In the genomic region with DNA sequence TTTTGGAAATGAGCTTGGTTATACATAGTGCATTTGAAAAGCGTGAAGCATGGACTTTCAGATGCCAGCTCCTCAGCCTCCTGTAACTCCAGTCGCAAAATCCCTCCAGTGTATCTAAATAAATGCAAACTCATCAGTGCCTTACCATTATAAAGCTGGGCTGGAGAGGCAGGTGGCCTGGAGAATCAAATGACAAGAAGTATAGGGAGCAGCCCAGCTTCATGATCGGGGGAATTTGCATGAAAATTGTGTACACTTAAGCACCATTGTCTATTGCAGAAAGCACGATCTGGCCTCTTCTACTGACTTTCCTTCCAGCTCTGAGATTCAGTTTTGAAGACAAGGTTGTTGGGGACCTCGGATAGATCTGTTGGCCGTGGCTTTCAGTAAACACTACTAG, we compare ENCODE assay signal across 23 cellular contexts.
A peak's percentile ranks its signal among the peaks of the same experiment; 100 is the strongest.
DNase-seq lines count a peak whose midpoint lies in the region; ATAC-seq and TF ChIP-seq lines count a peak whose summit lies in the region.
"Had no signal": no experiment of that assay in that cellular context is flagged by ENCODE, and none has a peak within 500 bp of the region (broad histone marks: within the 10 kb centered on the region; RNA-seq: fewer than 3 reads in every experiment).

No MANE protein-coding gene starts in this region.

- no peak for TF ChIP-seq CTCF in A673 (conservative IDR thresholded peaks at IDR 0.05; ENCODE audit: low read depth, low read length)
- TF ChIP-seq CTCF in CD4-positive, alpha-beta T cell (IDR thresholded peaks at IDR 0.05): no peak
- no peak for TF ChIP-seq CTCF in endothelial cell (IDR thresholded peaks at IDR 0.05; ENCODE audit: unreplicated experiment)

- DNase-seq in A673 (ENCODE audit: low spot score) (no peak), NCI-H526 treated with DMSO at 0.1 percent for 48 hours (lab: John Stamatoyannopoulos, UW) (peak; percentile 94), mesendoderm (no peak), endothelial cell (ENCODE audit: low spot score) (no peak), SIG-M5 treated with dmso at 0.1 percent for 504 hours (lab: John Stamatoyannopoulos, UW; ENCODE audit: unreplicated experiment) (no peak)
- no peak for DNase-seq in CD4-positive, alpha-beta T cell
- DNase-seq: activated CD4-positive, alpha-beta T cell treated with anti-CD3 and anti-CD28 coated beads, Interleukin-2, amount 10 ng/mL, durations not matched to agents 24 days and 14 days; activated T-cell treated with anti-CD3 and anti-CD28 coated beads, Interleukin-2, amount 50 U/mL, for 24 hours; CD8-positive, alpha-beta memory T cell; effector CD8-positive, alpha-beta T cell; NCI-H1092 treated with DMSO at 0.1 percent for 48 hours; NCI-H187; NCI-H2227 treated with DMSO at 0.1 percent for 48 hours; psoas muscle; RPMI8226; stimulated activated CD4-positive, alpha-beta T cell treated with anti-CD3 and anti-CD28 coated beads, Interleukin-15, amount 100 ng/mL, for 24 hours; stimulated activated naive CD4-positive, alpha-beta T cell had no signal

- H3K9ac ChIP-seq in iPS-18a (ENCODE audit: low read length) (no peak overlapping the region), mesendoderm (ENCODE audit: low read length) (no peak overlapping the region)
- H3K9ac ChIP-seq: GM23248 had no signal

- intact Hi-C loops in A673 (cut with micrococcal nuclease; ENCODE audit: unreplicated experiment): no loop called here
- intact Hi-C loops in CD4-positive, alpha-beta T cell (cut with DNase I, micrococcal nuclease): no loop called here

- no peak overlapping the region for H2BK120ac ChIP-seq in mesendoderm (ENCODE audit: low read depth, low read length)

- no peak overlapping the region for H2AK5ac ChIP-seq in mesendoderm (ENCODE audit: low read length)

- H3K23ac ChIP-seq in mesendoderm (ENCODE audit: low read length): no peak overlapping the region

- H3K9me3 ChIP-seq in A673 (ENCODE audit: low read depth, low read length, poor library complexity, severe bottlenecking) (no peaks in the 10 kb centered on the region), iPS-18a (ENCODE audit: control insufficient read depth, low read depth, low read length) (no peaks in the 10 kb centered on the region)
- H3K9me3 ChIP-seq in CD4-positive, alpha-beta T cell (ENCODE audit: control insufficient read depth, low read length): no peaks in the 10 kb centered on the region
- H3K9me3 ChIP-seq: psoas muscle, suprapubic skin had no signal

- CTCF ChIA-PET in A673 (lab: Charles Lee): no interaction called here
- CTCF ChIA-PET in CD4-positive, alpha-beta T cell (lab: Charles Lee): interaction anchor here (0.9 to 1.7 kb wide), 2 partner anchors 8 to 201 kb away, joined by 3 to 4 read pairs; no protein-coding TSS in a partner anchor

- H3K4me2 ChIP-seq in mesendoderm (ENCODE audit: low read length): no peak overlapping the region

- H4K8ac ChIP-seq in mesendoderm (ENCODE audit: low read depth, low read length): no peak overlapping the region

- no peak overlapping the region for H3K18ac ChIP-seq in mesendoderm (ENCODE audit: low read length)

- H2BK15ac ChIP-seq in mesendoderm (replicated peaks; ENCODE audit: low read depth): no peak overlapping the region

- H3K79me2 ChIP-seq in mesendoderm (ENCODE audit: control insufficient read depth, insufficient read depth, low read length): peaks cover 98% of the 10 kb centered on the region

- no peaks in the 10 kb centered on the region for H3K27me3 Mint-ChIP-seq in CD4-positive, alpha-beta T cell
- H3K27me3 Mint-ChIP-seq in endothelial cell (ENCODE audit: unreplicated experiment): peaks cover 9% of the 10 kb centered on the region
- H3K27me3 Mint-ChIP-seq: activated CD4-positive, alpha-beta T cell treated with anti-CD3 and anti-CD28 coated beads, Interleukin-2, amount 10 ng/mL, durations not matched to agents 24 days and 14 days; activated T-cell treated with anti-CD3 and anti-CD28 coated beads, Interleukin-2, amount 50 U/mL, for 24 hours had no signal

- no peak overlapping the region for H3K56ac ChIP-seq in mesendoderm (ENCODE audit: low read length)

- H3K27ac ChIP-seq in A673 (ENCODE audit: low read depth, low read length, poor library complexity, severe bottlenecking): peak overlapping the region; percentile 15
- H3K27ac ChIP-seq in CD4-positive, alpha-beta T cell (ENCODE audit: low read depth, low read length): no peak overlapping the region
- H3K27ac ChIP-seq in iPS-18a (ENCODE audit: low read length): no peak overlapping the region
- no peak overlapping the region for H3K27ac ChIP-seq in mesendoderm (ENCODE audit: low read depth, low read length)
- H3K27ac ChIP-seq: GM23248, suprapubic skin, VCaP had no signal

- H3K36me3 ChIP-seq in A673 (ENCODE audit: insufficient read depth, low read length, poor library complexity, severe bottlenecking) (no peaks in the 10 kb centered on the region), iPS-18a (ENCODE audit: control insufficient read depth, low read depth, low read length) (no peaks in the 10 kb centered on the region), mesendoderm (ENCODE audit: control insufficient read depth, insufficient read depth, low read length) (no peaks in the 10 kb centered on the region)
- H3K36me3 ChIP-seq: suprapubic skin had no signal

- ATAC-seq in CD4-positive, alpha-beta T cell (ENCODE audit: poor library complexity): no peak
- ATAC-seq: psoas muscle had no signal

- peaks cover 59% of the 10 kb centered on the region for H3K79me1 ChIP-seq in mesendoderm (ENCODE audit: low read length)

- peaks cover 23% of the 10 kb centered on the region for H3K4me1 ChIP-seq in A673 (ENCODE audit: insufficient read depth, low read length, poor library complexity, severe bottlenecking)
- H3K4me1 ChIP-seq in iPS-18a (ENCODE audit: control insufficient read depth, low read depth, low read length): peaks cover 42% of the 10 kb centered on the region
- peaks cover 27% of the 10 kb centered on the region for H3K4me1 ChIP-seq in mesendoderm (ENCODE audit: control insufficient read depth, low read depth, low read length)

- H3K27ac Mint-ChIP-seq in CD4-positive, alpha-beta T cell: peak overlapping the region; percentile 4
- no peak overlapping the region for H3K27ac Mint-ChIP-seq in endothelial cell (ENCODE audit: unreplicated experiment)
- H3K27ac Mint-ChIP-seq: activated CD4-positive, alpha-beta T cell treated with anti-CD3 and anti-CD28 coated beads, Interleukin-2, amount 10 ng/mL, durations not matched to agents 24 days and 14 days; CD8-positive, alpha-beta memory T cell; IgD-negative memory B cell; memory B cell had no signal

- H3K4me3 Mint-ChIP-seq in CD4-positive, alpha-beta T cell: no peak overlapping the region
- no peak overlapping the region for H3K4me3 Mint-ChIP-seq in endothelial cell (ENCODE audit: unreplicated experiment)
- H3K4me3 Mint-ChIP-seq: activated CD4-positive, alpha-beta T cell treated with anti-CD3 and anti-CD28 coated beads, Interleukin-2, amount 10 ng/mL, durations not matched to agents 24 days and 14 days; activated T-cell treated with anti-CD3 and anti-CD28 coated beads, Interleukin-2, amount 50 U/mL, for 24 hours; memory B cell had no signal

- no peak overlapping the region for H3K4ac ChIP-seq in mesendoderm (ENCODE audit: low read depth, low read length)

- POLR2A ChIA-PET in A673 (lab: Charles Lee; ENCODE audit: low non-redundant PET): no interaction called here
- POLR2A ChIA-PET in CD4-positive, alpha-beta T cell (lab: Charles Lee): no interaction called here

- WGBS in mesendoderm (ENCODE audit: extremely low coverage, insufficient coverage, low lambda C conversion rate): no CpG with 5 or more reads among the region's 6 CpGs

- H3K27me3 ChIP-seq in A673 (replicated peaks; ENCODE audit: insufficient read depth, low read depth, low read length, poor library complexity): no peaks in the 10 kb centered on the region
- H3K27me3 ChIP-seq in CD4-positive, alpha-beta T cell (ENCODE audit: control insufficient read depth, insufficient read depth, low read length): no peaks in the 10 kb centered on the region
- H3K27me3 ChIP-seq in iPS-18a (ENCODE audit: control insufficient read depth, insufficient read depth, low read length): no peaks in the 10 kb centered on the region
- H3K27me3 ChIP-seq in mesendoderm (ENCODE audit: insufficient read depth, low read length, poor library complexity): no peaks in the 10 kb centered on the region
- H3K27me3 ChIP-seq: suprapubic skin had no signal

- no peaks in the 10 kb centered on the region for H3K36me3 Mint-ChIP-seq in CD4-positive, alpha-beta T cell (ENCODE audit: low read depth)
- H3K36me3 Mint-ChIP-seq in endothelial cell (ENCODE audit: low read depth, unreplicated experiment): peaks cover 3% of the 10 kb centered on the region
- H3K36me3 Mint-ChIP-seq: CD8-positive, alpha-beta memory T cell; memory B cell had no signal

- H2BK5ac ChIP-seq in mesendoderm (ENCODE audit: low read length): no peak overlapping the region

- peaks cover 96% of the 10 kb centered on the region for H3K4me1 Mint-ChIP-seq in CD4-positive, alpha-beta T cell (ENCODE audit: low read depth)
- H3K4me1 Mint-ChIP-seq in endothelial cell (ENCODE audit: unreplicated experiment): peaks cover 73% of the 10 kb centered on the region

- no TSS peak for BruUV-seq in A673 (replicated peaks; lab: Mats Ljungman, UMichigan)

- H3K9me3 Mint-ChIP-seq in CD4-positive, alpha-beta T cell: no peaks in the 10 kb centered on the region
- H3K9me3 Mint-ChIP-seq in endothelial cell (ENCODE audit: unreplicated experiment): no peaks in the 10 kb centered on the region
- H3K9me3 Mint-ChIP-seq: activated CD4-positive, alpha-beta T cell treated with anti-CD3 and anti-CD28 coated beads, Interleukin-2, amount 10 ng/mL, durations not matched to agents 24 days and 14 days; activated T-cell treated with anti-CD3 and anti-CD28 coated beads, Interleukin-2, amount 50 U/mL, for 24 hours; memory B cell had no signal

- H4K5ac ChIP-seq in mesendoderm (ENCODE audit: low read length): no peak overlapping the region

- H3K4me3 ChIP-seq in A673 (ENCODE audit: low read depth, low read length, poor library complexity, severe bottlenecking): no peak overlapping the region
- H3K4me3 ChIP-seq in iPS-18a (ENCODE audit: low read length): peak overlapping the region; percentile 21
- no peak overlapping the region for H3K4me3 ChIP-seq in mesendoderm (ENCODE audit: low read length)
- H3K4me3 ChIP-seq: GM23248, psoas muscle, suprapubic skin had no signal
